ENCODE assay signal across 11 cellular contexts in the genomic region with DNA sequence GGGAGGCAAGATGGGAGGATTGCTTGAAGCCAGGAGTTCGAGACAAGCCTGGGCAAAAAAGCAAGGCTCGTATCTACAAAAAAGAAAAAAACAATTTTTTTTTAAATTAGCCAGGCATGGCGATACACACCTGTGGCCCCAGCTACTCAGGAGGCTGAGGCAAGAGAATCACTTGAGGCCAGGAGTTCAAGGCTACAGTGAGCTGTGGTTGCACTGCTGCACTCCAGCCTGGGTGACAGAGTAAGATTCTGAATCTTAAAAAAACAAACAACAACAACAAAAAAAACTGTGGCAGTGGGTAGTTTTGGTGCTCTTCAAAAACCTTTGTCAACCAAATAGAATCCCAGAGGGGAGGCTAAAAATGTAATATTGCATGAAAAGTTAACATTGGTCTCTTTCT. TPM values are rescaled to one million over a fixed set of nuclear protein-coding genes. Genes with fewer than 3 reads are reported as not detected.
A peak's percentile ranks its signal among the peaks of the same experiment; 100 is the strongest.
DNase-seq lines count a peak whose midpoint lies in the region; TF ChIP-seq lines count a peak whose summit lies in the region.
"Had no signal": no experiment of that assay in that cellular context is flagged by ENCODE, and none has a peak within 500 bp of the region (broad histone marks: within the 10 kb centered on the region; RNA-seq: fewer than 3 reads in every experiment).

No MANE protein-coding gene starts in this region.

- no peaks in the 10 kb centered on the region for H3K27me3 Mint-ChIP-seq in activated naive CD4-positive, alpha-beta T cell treated with anti-CD3 and anti-CD28 coated beads, Interleukin-2, amount 10 ng/mL, durations not matched to agents 7 days and 5 days

- TF ChIP-seq EP300 in transverse colon (IDR thresholded peaks at IDR 0.05; ENCODE audit: low read depth) = no peak

- peak overlapping the region in 3 of 4 donors; percentile 57 to 80 (median 80) for H3K27ac ChIP-seq in Peyer's patch
- peak overlapping the region; percentile 78 for H3K27ac ChIP-seq in effector memory CD4-positive, alpha-beta T cell (ENCODE audit: insufficient read depth, low read length, poor library complexity, severe bottlenecking)
- peak overlapping the region; percentile 50 to 72 (median 62) for H3K27ac ChIP-seq in transverse colon
- no peak overlapping the region for H3K27ac ChIP-seq in left ventricle myocardium inferior (replicated peaks)
- H3K27ac ChIP-seq: neural progenitor cell had no signal

- H3K4me3 ChIP-seq in Peyer's patch (peak overlapping the region; percentile 9 to 41 (median 20)), transverse colon (peak overlapping the region in 1 of 4 donors; percentile 28), left ventricle myocardium inferior (no peak overlapping the region)
- peak overlapping the region; percentile 43 for H3K4me3 ChIP-seq in effector memory CD4-positive, alpha-beta T cell (ENCODE audit: insufficient read depth, low read depth, low read length, poor library complexity, severe bottlenecking)
- H3K4me3 ChIP-seq: neural progenitor cell had no signal

- peak overlapping the region; percentile 95 for H3K27ac Mint-ChIP-seq in activated naive CD4-positive, alpha-beta T cell treated with anti-CD3 and anti-CD28 coated beads, Interleukin-2, amount 10 ng/mL, durations not matched to agents 7 days and 5 days
- H3K27ac Mint-ChIP-seq: neural progenitor cell had no signal

- CTCF ChIA-PET in activated naive CD4-positive, alpha-beta T cell treated with anti-CD3 and anti-CD28 coated beads, Interleukin-2, amount 10 ng/mL, durations not matched to agents 7 days and 5 days (lab: Charles Lee) = interaction anchor here (0.8 to 3.3 kb wide), 5 partner anchors 10 to 59 kb away, joined by 3 to 18 read pairs (median 4); partner anchors contain the start of gene HIPK1

- H3K36me3 Mint-ChIP-seq in activated naive CD4-positive, alpha-beta T cell treated with anti-CD3 and anti-CD28 coated beads, Interleukin-2, amount 10 ng/mL, durations not matched to agents 7 days and 5 days = peaks cover 33% of the 10 kb centered on the region
- H3K36me3 Mint-ChIP-seq: neural progenitor cell had no signal

- DNase-seq in activated naive CD4-positive, alpha-beta T cell treated with anti-CD3 and anti-CD28 coated beads, Interleukin-2, amount 10 ng/mL, durations not matched to agents 7 days and 5 days = peak; percentile 51
- DNase-seq in activated naive CD4-positive, alpha-beta T cell treated with anti-CD3 and anti-CD28 coated beads, Interleukin-2, amount 50 U/mL, for 16 hours = no peak
- DNase-seq in Peyer's patch (no peak), transverse colon (no peak), KBM-7 (no peak), left ventricle myocardium inferior (no peak), AG20443 (ENCODE audit: low spot score) (no peak)
- DNase-seq in effector memory CD4-positive, alpha-beta T cell = no peak
- DNase-seq: islet precursor cell, NCI-H2081 treated with DMSO at 0.1 percent for 48 hours had no signal

- no peaks in the 10 kb centered on the region for H3K9me3 Mint-ChIP-seq in activated naive CD4-positive, alpha-beta T cell treated with anti-CD3 and anti-CD28 coated beads, Interleukin-2, amount 10 ng/mL, durations not matched to agents 7 days and 5 days
- H3K9me3 Mint-ChIP-seq: neural progenitor cell had no signal

- peaks cover 0 to 3% (median 0%) of the 10 kb centered on the region in 4 donors for H3K4me1 ChIP-seq in Peyer's patch
- peaks cover 43% of the 10 kb centered on the region for H3K4me1 ChIP-seq in effector memory CD4-positive, alpha-beta T cell (ENCODE audit: control insufficient read depth, insufficient read depth, low read length, poor library complexity, severe bottlenecking)
- H3K4me1 ChIP-seq in transverse colon = peaks cover 0 to 18% (median 5%) of the 10 kb centered on the region in 4 donors
- no peaks in the 10 kb centered on the region for H3K4me1 ChIP-seq in left ventricle myocardium inferior
- H3K4me1 ChIP-seq: neural progenitor cell had no signal

- intact Hi-C loops in transverse colon (cut with DNase I; ENCODE audit: low total_unique reads) (no loop called here), left ventricle myocardium inferior (cut with micrococcal nuclease) (no loop called here)

- TF ChIP-seq POLR2A in Peyer's patch (IDR thresholded peaks at IDR 0.05) (no peak), transverse colon (IDR thresholded peaks at IDR 0.05) (no peak)

- WGBS in transverse colon (ENCODE audit: low coverage in 1 of 2), 2 donors = 77 to 85% methylated on average over 3 of the region's 3 CpGs

- peaks cover 79% of the 10 kb centered on the region for H3K4me1 Mint-ChIP-seq in activated naive CD4-positive, alpha-beta T cell treated with anti-CD3 and anti-CD28 coated beads, Interleukin-2, amount 10 ng/mL, durations not matched to agents 7 days and 5 days
- H3K4me1 Mint-ChIP-seq: neural progenitor cell had no signal

- H3K9me3 ChIP-seq in Peyer's patch (no peaks in the 10 kb centered on the region), transverse colon (no peaks in the 10 kb centered on the region), left ventricle myocardium inferior (replicated peaks) (no peaks in the 10 kb centered on the region)
- no peaks in the 10 kb centered on the region for H3K9me3 ChIP-seq in effector memory CD4-positive, alpha-beta T cell (ENCODE audit: control insufficient read depth, low read length)

- in situ Hi-C loops in transverse colon (cut with MboI; ENCODE audit: low pct_ligation_motif_present in 1 of 4, low pct_unique_long_range_greater_than_20kb in 1 of 4, low sequenced_read_pairs in 3 of 4) (no loop called here), KBM-7 (cut with MboI; ENCODE audit: low pct_unique_long_range_greater_than_20kb, low sequenced_read_pairs) (no loop called here)

- H3K27me3 ChIP-seq in Peyer's patch (no peaks in the 10 kb centered on the region), transverse colon (no peaks in the 10 kb centered on the region), left ventricle myocardium inferior (ENCODE audit: low read depth) (no peaks in the 10 kb centered on the region)
- H3K27me3 ChIP-seq in effector memory CD4-positive, alpha-beta T cell (replicated peaks; ENCODE audit: control insufficient read depth, insufficient read depth, low read length, poor library complexity, severe bottlenecking) = no peaks in the 10 kb centered on the region
- H3K27me3 ChIP-seq: neural progenitor cell had no signal

- H3K36me3 ChIP-seq in Peyer's patch (peaks cover 0 to 9% (median 0%) of the 10 kb centered on the region in 3 donors), transverse colon (no peaks in the 10 kb centered on the region), left ventricle myocardium inferior (no peaks in the 10 kb centered on the region)
- no peaks in the 10 kb centered on the region for H3K36me3 ChIP-seq in effector memory CD4-positive, alpha-beta T cell (ENCODE audit: control insufficient read depth, insufficient read depth, low read length)
- H3K36me3 ChIP-seq: neural progenitor cell had no signal

- TF ChIP-seq CTCF in Peyer's patch (IDR thresholded peaks at IDR 0.05) = no peak
- no peak for TF ChIP-seq CTCF in transverse colon (IDR thresholded peaks at IDR 0.05)
- TF ChIP-seq CTCF in left ventricle myocardium inferior (IDR thresholded peaks at IDR 0.05; ENCODE audit: borderline replicate concordance) = no peak

- H3K4me3 Mint-ChIP-seq in activated naive CD4-positive, alpha-beta T cell treated with anti-CD3 and anti-CD28 coated beads, Interleukin-2, amount 10 ng/mL, durations not matched to agents 7 days and 5 days = peak overlapping the region; percentile 87
- H3K4me3 Mint-ChIP-seq: neural progenitor cell had no signal

RNA-seq across cellular contexts. Expression of gene PTPN22, which starts 0.7 kb away (rescaled TPM):
- total RNA-seq in Peyer's patch = 10 to 100 TPM; 11.4 to 16.9 (median 13.2) TPM
- 10 to 100 TPM in 2 of 4 donors, 1 to 10 TPM in 2; 4.0 to 28.1 (median 11.2) TPM for total RNA-seq in transverse colon
- total RNA-seq in left ventricle myocardium inferior = 0.44 TPM

RNA-seq across cellular contexts. Expression of gene BCL2L15, which starts 16.6 kb away (rescaled TPM):
- 100 to 1,000 TPM in 3 of 4 donors, 10 to 100 TPM in 1; 38.0 to 249 (median 119) TPM for total RNA-seq in Peyer's patch
- total RNA-seq in transverse colon = 100 to 1,000 TPM in 1 of 4 donors, 10 to 100 TPM in 3; 51.3 to 584 (median 89.3) TPM
- not detected for total RNA-seq in left ventricle myocardium inferior

RNA-seq across cellular contexts. Expression of gene AP4B1, which starts 33.8 kb away (rescaled TPM):
- total RNA-seq in Peyer's patch (10 to 100 TPM; 20.8 to 45.8 (median 40.1) TPM), transverse colon (10 to 100 TPM in 2 of 4 donors, 1 to 10 TPM in 2; 7.2 to 37.2 (median 16.5) TPM), left ventricle myocardium inferior (11.8 TPM)

RNA-seq across cellular contexts. Expression of gene DCLRE1B, which starts 34.3 kb away (rescaled TPM):
- 1 to 10 TPM in 3 of 4 donors, under 1 TPM in 1; 0.53 to 5.8 (median 3.2) TPM for total RNA-seq in Peyer's patch
- total RNA-seq in transverse colon = 1 to 10 TPM in 3 of 4 donors, not detected in 1; 2.4 to 6.2 (median 2.9) TPM
- 2.1 TPM for total RNA-seq in left ventricle myocardium inferior

RNA-seq across cellular contexts. Expression of gene HIPK1, which starts 58.3 kb away (rescaled TPM):
- total RNA-seq in Peyer's patch (10 to 100 TPM; 34.7 to 51.2 (median 42.1) TPM), transverse colon (10 to 100 TPM; 48.3 to 63.9 (median 53.1) TPM), left ventricle myocardium inferior (52.2 TPM)

Comparison
In these comparisons a context has a peak if more than half of its experiments do, and no peak if none do; other contexts are left out.
1. RNA of gene BCL2L15, which starts 16.6 kb away (total RNA-seq): 38.0 to 249 TPM in Peyer's patch and 51.3 to 584 TPM in transverse colon; not detected in left ventricle myocardium inferior (single experiment); every median in the first group is over 10 times any median in the second.